In the genomic region with DNA sequence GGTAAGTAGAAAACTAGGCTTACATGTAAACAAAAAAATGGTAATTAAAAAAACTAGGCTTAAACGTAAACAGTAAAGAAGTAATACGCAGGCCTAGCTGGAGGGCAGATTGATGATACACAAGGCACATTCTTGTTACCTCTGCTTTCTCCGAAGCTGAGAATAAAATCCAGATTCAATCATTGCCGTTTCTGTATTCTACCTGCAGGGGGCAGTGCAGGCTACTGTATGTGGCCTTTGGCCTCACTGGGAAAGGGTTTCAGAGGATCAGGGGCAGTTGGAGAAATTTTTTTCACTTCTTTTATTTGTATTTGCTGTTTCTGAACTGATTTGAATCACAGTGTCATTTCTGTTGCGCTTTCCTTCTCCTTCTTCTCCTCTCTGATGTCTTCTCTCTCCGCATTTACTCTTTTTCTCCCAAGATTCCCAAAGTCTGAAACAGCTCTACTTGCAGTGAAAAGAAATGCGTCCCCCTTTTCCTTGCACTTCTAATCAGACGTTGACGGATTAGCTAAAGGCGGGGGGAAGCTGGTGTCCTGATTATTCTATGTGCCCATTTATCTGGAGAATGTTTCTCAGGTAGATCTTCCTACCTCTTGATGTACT, we compare ENCODE assay signal across 8 cellular contexts.
A peak's percentile ranks its signal among the peaks of the same experiment; 100 is the strongest.
DNase-seq lines count a peak whose midpoint lies in the region; ATAC-seq and TF ChIP-seq lines count a peak whose summit lies in the region.

No MANE protein-coding gene starts in this region.

- POLR2A ChIA-PET in CD4-positive, alpha-beta T cell (lab: Charles Lee) = interaction anchor here (1.0 to 1.4 kb wide), 2 partner anchors 65 to 160 kb away, joined by 3 read pairs; no protein-coding TSS in a partner anchor
- POLR2A ChIA-PET in activated B cell treated with CpG ODN at 0.5 μM for 24 hours (lab: Charles Lee) = interaction anchor here (0.7 to 4.0 kb wide), 3 partner anchors 9 to 160 kb away, joined by 3 to 22 read pairs (median 11); a partner anchor contains a TSS

- no peak overlapping the region for H3K27ac Mint-ChIP-seq in CD4-positive, alpha-beta T cell
- no peak overlapping the region for H3K27ac Mint-ChIP-seq in activated B cell treated with CpG ODN at 0.5 μM for 24 hours

- no peaks in the 10 kb centered on the region for H3K9me3 Mint-ChIP-seq in CD4-positive, alpha-beta T cell
- H3K9me3 Mint-ChIP-seq in activated B cell treated with CpG ODN at 0.5 μM for 24 hours = no peaks in the 10 kb centered on the region

- H3K27ac ChIP-seq in CD4-positive, alpha-beta T cell (ENCODE audit: low read depth, low read length) = no peak overlapping the region
- H3K27ac ChIP-seq in lower lobe of right lung = no peak overlapping the region

- H3K36me3 ChIP-seq in lower lobe of right lung = no peaks in the 10 kb centered on the region

- intact Hi-C loops in CD4-positive, alpha-beta T cell (cut with DNase I, micrococcal nuclease) = loop anchor here (1.0 to 5.0 kb wide), 3 partner anchors 159 to 1128 kb away; no protein-coding TSS in a partner anchor
- intact Hi-C loops in activated B cell treated with CpG ODN at 0.5 μM for 24 hours (cut with micrococcal nuclease) = loop anchor here (1.0 to 2.0 kb wide), 3 partner anchors 67 to 412 kb away; a partner anchor contains a TSS
- intact Hi-C loops in lower lobe of right lung (cut with DNase I) = loop anchor here (5.0 kb wide), 1 partner anchor 158 kb away; no protein-coding TSS in a partner anchor

- H3K4me3 ChIP-seq in choroid plexus epithelial cell (ENCODE audit: low read depth, low read length) (no peak overlapping the region), lower lobe of right lung (no peak overlapping the region)

- TF ChIP-seq CTCF in CD4-positive, alpha-beta T cell (IDR thresholded peaks at IDR 0.05) = peak; percentile 76
- TF ChIP-seq CTCF in activated B cell treated with CpG ODN at 0.5 μM for 24 hours (IDR thresholded peaks at IDR 0.05) (peak; percentile 73), choroid plexus epithelial cell (conservative IDR thresholded peaks at IDR 0.05; ENCODE audit: low read depth, low read length) (peak; percentile 69), lower lobe of right lung (IDR thresholded peaks at IDR 0.05) (peak; percentile 86)

- no peak for ATAC-seq in CD4-positive, alpha-beta T cell (ENCODE audit: poor library complexity)
- ATAC-seq in GM21825 (IDR thresholded peaks at IDR 0.05; ENCODE audit: unreplicated experiment) = peak; percentile 46
- ATAC-seq in activated B cell treated with CpG ODN at 0.5 μM for 24 hours (ENCODE audit: low read depth) = no peak
- ATAC-seq in lower lobe of right lung = peak; percentile 77 to 83
- no peak for ATAC-seq in HG02623 (IDR thresholded peaks at IDR 0.05; ENCODE audit: unreplicated experiment)

- H3K4me3 Mint-ChIP-seq in CD4-positive, alpha-beta T cell = no peak overlapping the region
- no peak overlapping the region for H3K4me3 Mint-ChIP-seq in activated B cell treated with CpG ODN at 0.5 μM for 24 hours

- DNase-seq in CD4-positive, alpha-beta T cell = peak in 9 of 10 experiments; percentile 6 to 42 (median 36)
- peak; percentile 8 for DNase-seq in NCI-H2029 treated with DMSO at 0.1 percent for 48 hours (lab: John Stamatoyannopoulos, UW)
- no peak for DNase-seq in activated B cell treated with CpG ODN at 0.5 μM for 24 hours
- peak; percentile 36 for DNase-seq in choroid plexus epithelial cell (ENCODE audit: low read depth)
- DNase-seq in lower lobe of right lung = no peak
- peak; percentile 37 for DNase-seq in stimulated activated CD8-positive, alpha-beta memory T cell treated with anti-CD3 and anti-CD28 coated beads, Interleukin-4, amount 100 ng/mL, for 24 hours (ENCODE audit: low read depth)

- no peaks in the 10 kb centered on the region for H3K27me3 Mint-ChIP-seq in CD4-positive, alpha-beta T cell
- H3K27me3 Mint-ChIP-seq in activated B cell treated with CpG ODN at 0.5 μM for 24 hours = no peaks in the 10 kb centered on the region

- no peaks in the 10 kb centered on the region for H3K9me3 ChIP-seq in CD4-positive, alpha-beta T cell (ENCODE audit: control insufficient read depth, low read length)
- no peaks in the 10 kb centered on the region for H3K9me3 ChIP-seq in lower lobe of right lung

- H3K4me1 Mint-ChIP-seq in CD4-positive, alpha-beta T cell (ENCODE audit: low read depth) = no peaks in the 10 kb centered on the region
- peaks cover 2% of the 10 kb centered on the region for H3K4me1 Mint-ChIP-seq in activated B cell treated with CpG ODN at 0.5 μM for 24 hours

- H3K4me1 ChIP-seq in lower lobe of right lung = no peaks in the 10 kb centered on the region

- CTCF ChIA-PET in CD4-positive, alpha-beta T cell (lab: Charles Lee) = interaction anchor here (0.6 to 3.5 kb wide), 6 partner anchors 34 to 1057 kb away, joined by 3 to 52 read pairs (median 6); a partner anchor contains a TSS
- CTCF ChIA-PET in activated B cell treated with CpG ODN at 0.5 μM for 24 hours (lab: Charles Lee) = interaction anchor here (0.6 to 8.6 kb wide), 33 partner anchors 9 to 505 kb away, joined by 3 to 348 read pairs (median 4); a partner anchor contains a TSS

- no peaks in the 10 kb centered on the region for H3K36me3 Mint-ChIP-seq in CD4-positive, alpha-beta T cell (ENCODE audit: low read depth)
- no peaks in the 10 kb centered on the region for H3K36me3 Mint-ChIP-seq in activated B cell treated with CpG ODN at 0.5 μM for 24 hours (ENCODE audit: low read depth)

- H3K27me3 ChIP-seq in CD4-positive, alpha-beta T cell (ENCODE audit: control insufficient read depth, insufficient read depth, low read length) = no peaks in the 10 kb centered on the region
- H3K27me3 ChIP-seq in lower lobe of right lung (ENCODE audit: low read depth) = no peaks in the 10 kb centered on the region

Comparison
In these comparisons a context has a peak if more than half of its experiments do, and no peak if none do; other contexts are left out.
1. ATAC-seq: peak in GM21825 (single experiment) and lower lobe of right lung (2 of 2); none in CD4-positive, alpha-beta T cell (single experiment), activated B cell treated with CpG ODN at 0.5 μM for 24 hours (single experiment) and HG02623 (single experiment).
2. DNase-seq: peak in CD4-positive, alpha-beta T cell (9 of 10), NCI-H2029 treated with DMSO at 0.1 percent for 48 hours (single experiment), choroid plexus epithelial cell (single experiment) and stimulated activated CD8-positive, alpha-beta memory T cell treated with anti-CD3 and anti-CD28 coated beads, Interleukin-4, amount 100 ng/mL, for 24 hours (single experiment); none in activated B cell treated with CpG ODN at 0.5 μM for 24 hours (single experiment) and lower lobe of right lung (single experiment).
3. Peak in every context shown above with its lines, with median percentiles within 50 percentile points of each other: CTCF ChIP-seq.